20 cellular contexts compared by ENCODE assay signal in the genomic region with DNA sequence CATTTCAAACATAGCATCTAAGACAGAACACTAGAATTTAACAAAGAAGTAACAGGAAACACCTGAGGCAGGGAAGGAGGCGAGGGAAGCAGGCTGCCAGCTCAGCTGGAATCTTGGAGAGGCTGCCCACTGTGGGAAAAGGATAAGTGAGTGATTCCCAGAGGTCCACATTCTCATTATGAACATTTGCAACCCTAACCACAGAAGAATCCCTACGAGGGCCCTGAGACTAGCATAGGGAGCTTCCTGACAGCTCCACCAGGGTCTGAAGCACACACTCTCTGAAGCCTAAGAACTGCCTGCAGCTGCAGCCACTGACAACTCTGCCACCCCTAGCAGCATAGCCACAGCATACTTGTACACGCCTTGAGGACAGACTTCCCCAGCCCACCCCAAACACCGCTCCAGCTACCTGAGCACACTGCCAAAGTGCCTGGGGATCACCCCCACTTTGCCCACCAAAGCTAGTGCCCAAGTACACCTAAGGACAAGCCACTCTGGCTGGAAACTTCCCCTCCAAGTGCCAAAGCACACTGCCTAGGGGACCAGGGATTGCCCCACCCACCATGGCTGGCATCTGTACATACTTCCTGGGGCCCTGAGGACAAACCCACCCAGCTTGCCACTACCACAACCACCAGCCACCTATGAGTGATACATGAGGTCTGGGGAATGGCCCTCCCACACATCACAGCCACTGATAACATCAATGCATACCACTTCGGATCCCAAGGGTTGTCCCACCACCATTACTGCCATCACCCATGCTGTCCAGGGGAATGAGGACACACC.
DNase-seq lines count a peak whose midpoint lies in the region; ATAC-seq and TF ChIP-seq lines count a peak whose summit lies in the region.
"Had no signal": no experiment of that assay in that cellular context is flagged by ENCODE, and none has a peak within 500 bp of the region (broad histone marks: within the 10 kb centered on the region; RNA-seq: fewer than 3 reads in every experiment).

No MANE protein-coding gene starts in this region.

- peak overlapping the region; percentile 51 for H3K27ac Mint-ChIP-seq in activated CD8-positive, alpha-beta T cell treated with anti-CD3 and anti-CD28 coated beads for 36 hours
- H3K27ac Mint-ChIP-seq in activated CD8-positive, alpha-beta T cell treated with anti-CD3 and anti-CD28 coated beads, Interleukin-2, amount 10 ng/mL, durations not matched to agents 7 days and 5 days, result no peak overlapping the region
- peak overlapping the region; percentile 56 for H3K27ac Mint-ChIP-seq in stimulated activated naive B cell treated with anti-CD40 and anti-IgM and Interleukin-4, amounts not matched to agents 10 μg/mL and 1 μg/mL and 100 μg/mL, for 72 hours
- no peak overlapping the region for H3K27ac Mint-ChIP-seq in activated naive CD4-positive, alpha-beta T cell treated with anti-CD3 and anti-CD28 coated beads, Interleukin-2, amount 10 ng/mL, durations not matched to agents 7 days and 5 days
- H3K27ac Mint-ChIP-seq: activated T-helper 1 cell treated with anti-CD3 and anti-CD28 coated beads, Interleukin-12 subunit alpha, Interleukin-12 subunit beta, Interleukin-2, Interleukin-4 antibody, amounts not matched to agents 30 ng/mL and 10 ng/mL and 1 ng/mL, durations not matched to agents 14 hours and 24 hours and 36 hours had no signal

- H3K4me3 ChIP-seq in fibroblast of villous mesenchyme (ENCODE audit: low read depth, low read length), result no peak overlapping the region
- H3K4me3 ChIP-seq: GM12878, heart left ventricle, thoracic aorta had no signal

- H3K36me3 Mint-ChIP-seq in activated CD8-positive, alpha-beta T cell treated with anti-CD3 and anti-CD28 coated beads for 36 hours (ENCODE audit: low read depth), result peaks cover 74% of the 10 kb centered on the region
- peaks cover 67% of the 10 kb centered on the region for H3K36me3 Mint-ChIP-seq in activated CD8-positive, alpha-beta T cell treated with anti-CD3 and anti-CD28 coated beads, Interleukin-2, amount 10 ng/mL, durations not matched to agents 7 days and 5 days (ENCODE audit: low read depth)
- peaks cover 48 to 80% of the 10 kb centered on the region in 2 donors for H3K36me3 Mint-ChIP-seq in stimulated activated naive B cell treated with anti-CD40 and anti-IgM and Interleukin-4, amounts not matched to agents 10 μg/mL and 1 μg/mL and 100 μg/mL, for 72 hours
- peaks cover 67% of the 10 kb centered on the region for H3K36me3 Mint-ChIP-seq in activated naive CD4-positive, alpha-beta T cell treated with anti-CD3 and anti-CD28 coated beads, Interleukin-2, amount 10 ng/mL, durations not matched to agents 7 days and 5 days

- POLR2A ChIA-PET in activated CD8-positive, alpha-beta T cell treated with anti-CD3 and anti-CD28 coated beads for 36 hours (lab: Charles Lee), result no interaction called here
- POLR2A ChIA-PET in activated CD8-positive, alpha-beta T cell treated with anti-CD3 and anti-CD28 coated beads, Interleukin-2, amount 10 ng/mL, durations not matched to agents 7 days and 5 days (lab: Charles Lee), result no interaction called here

- TF ChIP-seq CTCF in activated CD8-positive, alpha-beta T cell treated with anti-CD3 and anti-CD28 coated beads for 36 hours (IDR thresholded peaks at IDR 0.05), result no peak
- TF ChIP-seq CTCF in fibroblast of villous mesenchyme (IDR thresholded peaks at IDR 0.05; ENCODE audit: insufficient read depth, low read depth, low read length), result no peak

- DNase-seq in activated CD8-positive, alpha-beta T cell treated with anti-CD3 and anti-CD28 coated beads for 36 hours, result peak; percentile 11
- DNase-seq in activated CD8-positive, alpha-beta T cell treated with anti-CD3 and anti-CD28 coated beads, Interleukin-2, amount 10 ng/mL, durations not matched to agents 7 days and 5 days, result no peak
- DNase-seq in RPMI7951 (ENCODE audit: low read depth), result peak; percentile 1
- DNase-seq in fibroblast of villous mesenchyme (ENCODE audit: low read depth), result peak; percentile 53
- no peak for DNase-seq in stimulated activated naive B cell treated with anti-CD40 and anti-IgM and Interleukin-4, amounts not matched to agents 10 μg/mL and 1 μg/mL and 100 μg/mL, for 72 hours
- DNase-seq in activated naive CD4-positive, alpha-beta T cell treated with anti-CD3 and anti-CD28 coated beads, Interleukin-2, amount 10 ng/mL, durations not matched to agents 7 days and 5 days, result no peak
- DNase-seq in KG1 (lab: John Stamatoyannopoulos, UW), result no peak
- DNase-seq: activated CD4-positive, alpha-beta T cell treated with anti-CD3 and anti-CD28 coated beads for 48 hours; DMS153; heart left ventricle; KBM-7; left ventricle myocardium superior; NCI-H1694 treated with DMSO at 0.1 percent for 48 hours; occipital lobe; SHP77 treated with DMSO at 0.1 percent for 48 hours had no signal

- H3K4me1 Mint-ChIP-seq in activated CD8-positive, alpha-beta T cell treated with anti-CD3 and anti-CD28 coated beads for 36 hours (ENCODE audit: low read depth), result peaks cover 53% of the 10 kb centered on the region
- H3K4me1 Mint-ChIP-seq in activated CD8-positive, alpha-beta T cell treated with anti-CD3 and anti-CD28 coated beads, Interleukin-2, amount 10 ng/mL, durations not matched to agents 7 days and 5 days (ENCODE audit: low read depth), result peaks cover 8% of the 10 kb centered on the region
- H3K4me1 Mint-ChIP-seq in stimulated activated naive B cell treated with anti-CD40 and anti-IgM and Interleukin-4, amounts not matched to agents 10 μg/mL and 1 μg/mL and 100 μg/mL, for 72 hours, result peaks cover 29 to 53% of the 10 kb centered on the region in 2 donors
- H3K4me1 Mint-ChIP-seq in activated naive CD4-positive, alpha-beta T cell treated with anti-CD3 and anti-CD28 coated beads, Interleukin-2, amount 10 ng/mL, durations not matched to agents 7 days and 5 days, result peaks cover 7% of the 10 kb centered on the region
- H3K4me1 Mint-ChIP-seq: brain had no signal

- peaks cover 20% of the 10 kb centered on the region for H3K9me3 Mint-ChIP-seq in activated CD8-positive, alpha-beta T cell treated with anti-CD3 and anti-CD28 coated beads for 36 hours
- peaks cover 54% of the 10 kb centered on the region for H3K9me3 Mint-ChIP-seq in activated CD8-positive, alpha-beta T cell treated with anti-CD3 and anti-CD28 coated beads, Interleukin-2, amount 10 ng/mL, durations not matched to agents 7 days and 5 days (ENCODE audit: insufficient read depth)
- H3K9me3 Mint-ChIP-seq in stimulated activated naive B cell treated with anti-CD40 and anti-IgM and Interleukin-4, amounts not matched to agents 10 μg/mL and 1 μg/mL and 100 μg/mL, for 72 hours, result peaks cover 17 to 20% of the 10 kb centered on the region in 2 donors
- peaks cover 27% of the 10 kb centered on the region for H3K9me3 Mint-ChIP-seq in activated naive CD4-positive, alpha-beta T cell treated with anti-CD3 and anti-CD28 coated beads, Interleukin-2, amount 10 ng/mL, durations not matched to agents 7 days and 5 days

- H3K4me3 Mint-ChIP-seq in activated CD8-positive, alpha-beta T cell treated with anti-CD3 and anti-CD28 coated beads for 36 hours, result no peak overlapping the region
- no peak overlapping the region for H3K4me3 Mint-ChIP-seq in activated CD8-positive, alpha-beta T cell treated with anti-CD3 and anti-CD28 coated beads, Interleukin-2, amount 10 ng/mL, durations not matched to agents 7 days and 5 days
- no peak overlapping the region for H3K4me3 Mint-ChIP-seq in stimulated activated naive B cell treated with anti-CD40 and anti-IgM and Interleukin-4, amounts not matched to agents 10 μg/mL and 1 μg/mL and 100 μg/mL, for 72 hours
- H3K4me3 Mint-ChIP-seq in activated naive CD4-positive, alpha-beta T cell treated with anti-CD3 and anti-CD28 coated beads, Interleukin-2, amount 10 ng/mL, durations not matched to agents 7 days and 5 days, result no peak overlapping the region
- H3K4me3 Mint-ChIP-seq: activated T-helper 1 cell treated with anti-CD3 and anti-CD28 coated beads, Interleukin-12 subunit alpha, Interleukin-12 subunit beta, Interleukin-2, Interleukin-4 antibody, amounts not matched to agents 30 ng/mL and 10 ng/mL and 1 ng/mL, durations not matched to agents 14 hours and 24 hours and 36 hours; brain had no signal

- ATAC-seq in activated CD8-positive, alpha-beta T cell treated with anti-CD3 and anti-CD28 coated beads for 36 hours, result no peak
- ATAC-seq in activated CD8-positive, alpha-beta T cell treated with anti-CD3 and anti-CD28 coated beads, Interleukin-2, amount 10 ng/mL, durations not matched to agents 7 days and 5 days, result no peak
- no peak for ATAC-seq in stimulated activated naive B cell treated with anti-CD40 and anti-IgM and Interleukin-4, amounts not matched to agents 10 μg/mL and 1 μg/mL and 100 μg/mL, for 72 hours (replicated peaks)
- no peak for ATAC-seq in GM18873 (IDR thresholded peaks at IDR 0.05; ENCODE audit: low FRiP score, unreplicated experiment)
- ATAC-seq: GM12878, left ventricle myocardium superior had no signal

- CTCF ChIA-PET in activated CD8-positive, alpha-beta T cell treated with anti-CD3 and anti-CD28 coated beads for 36 hours (lab: Charles Lee), result no interaction called here
- CTCF ChIA-PET in activated CD8-positive, alpha-beta T cell treated with anti-CD3 and anti-CD28 coated beads, Interleukin-2, amount 10 ng/mL, durations not matched to agents 7 days and 5 days (lab: Charles Lee), result no interaction called here
- CTCF ChIA-PET in activated naive CD4-positive, alpha-beta T cell treated with anti-CD3 and anti-CD28 coated beads, Interleukin-2, amount 10 ng/mL, durations not matched to agents 7 days and 5 days (lab: Charles Lee), result no interaction called here

- H3K27me3 Mint-ChIP-seq in activated CD8-positive, alpha-beta T cell treated with anti-CD3 and anti-CD28 coated beads for 36 hours, result no peaks in the 10 kb centered on the region
- H3K27me3 Mint-ChIP-seq in activated CD8-positive, alpha-beta T cell treated with anti-CD3 and anti-CD28 coated beads, Interleukin-2, amount 10 ng/mL, durations not matched to agents 7 days and 5 days (ENCODE audit: low read depth), result no peaks in the 10 kb centered on the region
- H3K27me3 Mint-ChIP-seq in stimulated activated naive B cell treated with anti-CD40 and anti-IgM and Interleukin-4, amounts not matched to agents 10 μg/mL and 1 μg/mL and 100 μg/mL, for 72 hours, result no peaks in the 10 kb centered on the region
- no peaks in the 10 kb centered on the region for H3K27me3 Mint-ChIP-seq in activated naive CD4-positive, alpha-beta T cell treated with anti-CD3 and anti-CD28 coated beads, Interleukin-2, amount 10 ng/mL, durations not matched to agents 7 days and 5 days
- H3K27me3 Mint-ChIP-seq: brain had no signal

- intact Hi-C loops in activated CD8-positive, alpha-beta T cell treated with anti-CD3 and anti-CD28 coated beads for 36 hours (cut with micrococcal nuclease), result no loop called here

Comparison
In these comparisons a context has a peak if more than half of its experiments do, and no peak if none do; other contexts are left out.
1. DNase-seq: peak in activated CD8-positive, alpha-beta T cell treated with anti-CD3 and anti-CD28 coated beads for 36 hours (single experiment), RPMI7951 (single experiment) and fibroblast of villous mesenchyme (single experiment); none in activated CD8-positive, alpha-beta T cell treated with anti-CD3 and anti-CD28 coated beads, Interleukin-2, amount 10 ng/mL, durations not matched to agents 7 days and 5 days (single experiment), stimulated activated naive B cell treated with anti-CD40 and anti-IgM and Interleukin-4, amounts not matched to agents 10 μg/mL and 1 μg/mL and 100 μg/mL, for 72 hours (single experiment), activated naive CD4-positive, alpha-beta T cell treated with anti-CD3 and anti-CD28 coated beads, Interleukin-2, amount 10 ng/mL, durations not matched to agents 7 days and 5 days (single experiment) and KG1 (single experiment).
2. H3K27ac Mint-ChIP-seq: peak in activated CD8-positive, alpha-beta T cell treated with anti-CD3 and anti-CD28 coated beads for 36 hours (single experiment) and stimulated activated naive B cell treated with anti-CD40 and anti-IgM and Interleukin-4, amounts not matched to agents 10 μg/mL and 1 μg/mL and 100 μg/mL, for 72 hours (single experiment); none in activated CD8-positive, alpha-beta T cell treated with anti-CD3 and anti-CD28 coated beads, Interleukin-2, amount 10 ng/mL, durations not matched to agents 7 days and 5 days (single experiment) and activated naive CD4-positive, alpha-beta T cell treated with anti-CD3 and anti-CD28 coated beads, Interleukin-2, amount 10 ng/mL, durations not matched to agents 7 days and 5 days (single experiment).